In genomic region chr5:151896041-151896691, GRCh38 we compare ENCODE assay signal across 11 cellular contexts.
DNase-seq lines count a peak whose midpoint lies in the region; ATAC-seq and TF ChIP-seq lines count a peak whose summit lies in the region.
"Had no signal": no experiment of that assay in that cellular context is flagged by ENCODE, and none has a peak within 500 bp of the region (broad histone marks: within the 10 kb centered on the region; RNA-seq: fewer than 3 reads in every experiment).

No MANE protein-coding gene starts in this region.

- no peak for ATAC-seq in HG02623 (IDR thresholded peaks at IDR 0.05; ENCODE audit: unreplicated experiment)
- no peak for ATAC-seq in stimulated activated naive CD8-positive, alpha-beta T cell treated with anti-CD3 and anti-CD28 coated beads, Interleukin-15, amount 100 ng/mL, for 72 hours
- ATAC-seq in GM18505 (IDR thresholded peaks at IDR 0.05; ENCODE audit: unreplicated experiment), result no peak
- ATAC-seq: naive thymus-derived CD8-positive, alpha-beta T cell had no signal

- intact Hi-C loops in posterior cingulate gyrus (cut with DNase I), result no loop called here

- H3K4me3 Mint-ChIP-seq in nephron, result no peak overlapping the region
- no peak overlapping the region for H3K4me3 Mint-ChIP-seq in stimulated activated naive CD8-positive, alpha-beta T cell treated with anti-CD3 and anti-CD28 coated beads, Interleukin-15, amount 100 ng/mL, for 72 hours
- H3K4me3 Mint-ChIP-seq: naive thymus-derived CD8-positive, alpha-beta T cell had no signal

- no peak for TF ChIP-seq CTCF in nephron (IDR thresholded peaks at IDR 0.05; ENCODE audit: unreplicated experiment in 3 of 3)

- no peak for TF ChIP-seq POLR2A in GM18505 (IDR thresholded peaks at IDR 0.05; ENCODE audit: borderline replicate concordance, extremely low read depth, insufficient read depth, insufficient read length)

- H3K27me3 Mint-ChIP-seq in nephron (ENCODE audit: low read depth), result peaks cover 5% of the 10 kb centered on the region
- no peaks in the 10 kb centered on the region for H3K27me3 Mint-ChIP-seq in stimulated activated naive CD8-positive, alpha-beta T cell treated with anti-CD3 and anti-CD28 coated beads, Interleukin-15, amount 100 ng/mL, for 72 hours

- DNase-seq in ELF-1 (ENCODE audit: low read depth, low spot score) (peak; percentile 46), NCI-H2227 treated with DMSO at 0.1 percent for 48 hours (lab: John Stamatoyannopoulos, UW) (peak; percentile 45), dedifferentiated amniotic fluid mesenchymal stem cell (ENCODE audit: extremely low spot score) (peak; percentile 46), posterior cingulate gyrus (no peak)
- no peak for DNase-seq in stimulated activated naive CD8-positive, alpha-beta T cell treated with anti-CD3 and anti-CD28 coated beads, Interleukin-15, amount 100 ng/mL, for 72 hours
- DNase-seq: activated effector memory CD4-positive, alpha-beta T cell treated with anti-CD3 and anti-CD28 coated beads, Interleukin-2, amount 50 U/mL, for 16 hours; naive thymus-derived CD8-positive, alpha-beta T cell; stimulated activated CD4-positive, alpha-beta T cell treated with anti-CD3 and anti-CD28 coated beads, Interleukin-4, amount 100 ng/mL, for 24 hours had no signal

- peaks cover 33% of the 10 kb centered on the region for H3K4me1 Mint-ChIP-seq in nephron
- H3K4me1 Mint-ChIP-seq in stimulated activated naive CD8-positive, alpha-beta T cell treated with anti-CD3 and anti-CD28 coated beads, Interleukin-15, amount 100 ng/mL, for 72 hours, result peaks cover 5% of the 10 kb centered on the region
- H3K4me1 Mint-ChIP-seq: naive thymus-derived CD8-positive, alpha-beta T cell had no signal

- H3K36me3 Mint-ChIP-seq in nephron (ENCODE audit: low read depth), result no peaks in the 10 kb centered on the region

- no peaks in the 10 kb centered on the region for H3K9me3 Mint-ChIP-seq in nephron
- no peaks in the 10 kb centered on the region for H3K9me3 Mint-ChIP-seq in stimulated activated naive CD8-positive, alpha-beta T cell treated with anti-CD3 and anti-CD28 coated beads, Interleukin-15, amount 100 ng/mL, for 72 hours

- H3K27ac Mint-ChIP-seq in nephron, result peak overlapping the region in 2 of 3 experiments; percentile 1 to 11
- H3K27ac Mint-ChIP-seq in stimulated activated naive CD8-positive, alpha-beta T cell treated with anti-CD3 and anti-CD28 coated beads, Interleukin-15, amount 100 ng/mL, for 72 hours, result no peak overlapping the region
- H3K27ac Mint-ChIP-seq: naive thymus-derived CD8-positive, alpha-beta T cell had no signal

Comparison
In these comparisons a context has a peak if more than half of its experiments do, and no peak if none do; other contexts are left out.
1. DNase-seq: peak in ELF-1 (single experiment), NCI-H2227 treated with DMSO at 0.1 percent for 48 hours (single experiment) and dedifferentiated amniotic fluid mesenchymal stem cell (single experiment); none in stimulated activated naive CD8-positive, alpha-beta T cell treated with anti-CD3 and anti-CD28 coated beads, Interleukin-15, amount 100 ng/mL, for 72 hours (0 of 2) and posterior cingulate gyrus (0 of 10).
2. H3K27ac Mint-ChIP-seq: peak in nephron (2 of 3); none in stimulated activated naive CD8-positive, alpha-beta T cell treated with anti-CD3 and anti-CD28 coated beads, Interleukin-15, amount 100 ng/mL, for 72 hours (0 of 2).